9 cellular contexts compared by ENCODE assay signal in the genomic region with DNA sequence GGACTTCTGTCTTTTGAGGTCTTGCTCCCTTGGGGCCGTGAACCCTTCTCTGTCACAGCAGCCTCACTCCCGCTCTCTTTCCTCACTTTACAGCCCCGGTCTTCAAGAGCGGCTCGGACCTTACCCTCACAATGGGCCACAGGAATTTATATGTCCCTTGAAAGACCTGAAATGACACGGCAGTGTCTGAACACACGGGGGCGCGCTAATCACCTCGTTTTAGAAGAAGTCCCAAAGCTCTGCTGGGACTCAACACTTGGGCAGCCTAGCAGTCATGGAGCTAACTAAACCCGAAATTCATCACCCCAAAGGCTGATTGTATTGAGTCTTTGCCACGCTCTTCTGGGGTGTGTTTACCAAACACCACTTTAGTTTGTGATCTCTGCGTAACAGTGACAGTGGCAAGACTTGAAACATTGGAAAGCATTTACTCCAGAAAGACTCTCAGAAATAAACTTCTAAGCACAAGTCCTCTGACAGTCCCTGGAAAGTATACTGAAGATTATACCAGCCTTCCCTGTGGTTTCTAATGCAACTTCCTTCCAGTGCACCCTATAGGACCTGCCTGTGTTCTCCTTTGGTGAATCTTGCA. TPM values are rescaled to one million over a fixed set of nuclear protein-coding genes. Genes with fewer than 3 reads are reported as not detected.
DNase-seq lines count a peak whose midpoint lies in the region; ATAC-seq and TF ChIP-seq lines count a peak whose summit lies in the region.
"Had no signal": no experiment of that assay in that cellular context is flagged by ENCODE, and none has a peak within 500 bp of the region (broad histone marks: within the 10 kb centered on the region; RNA-seq: fewer than 3 reads in every experiment).

No MANE protein-coding gene starts in this region.

- DNase-seq in Calu3 (peak; percentile 81), H4 (ENCODE audit: low spot score) (peak; percentile 60), NCI-H748 (lab: John Stamatoyannopoulos, UW; ENCODE audit: unreplicated experiment) (peak; percentile 52), Right ventricle myocardium superior (peak; percentile 77), progenitor cell of endocrine pancreas (ENCODE audit: low spot score, unreplicated experiment) (peak; percentile 58)
- peak; percentile 19 for DNase-seq in activated T-helper 1 cell treated with anti-CD3 and anti-CD28 coated beads, Interleukin-12 subunit alpha, Interleukin-12 subunit beta, Interleukin-2, Interleukin-4 antibody, amounts not matched to agents 30 ng/mL and 10 ng/mL and 1 ng/mL, durations not matched to agents 14 hours and 24 hours and 36 hours (ENCODE audit: low spot score)

- no TSS peak for BruUV-seq in Calu3 (replicated peaks; lab: Mats Ljungman, UMichigan)

- ATAC-seq in Right ventricle myocardium superior (ENCODE audit: poor library complexity) (peak; percentile 53), HG03439 (IDR thresholded peaks at IDR 0.05; ENCODE audit: unreplicated experiment) (no peak), GM21447 (IDR thresholded peaks at IDR 0.05; ENCODE audit: unreplicated experiment) (no peak)

- peaks cover 8% of the 10 kb centered on the region for H3K4me1 Mint-ChIP-seq in Calu3 (ENCODE audit: low read depth, unreplicated experiment)
- H3K4me1 Mint-ChIP-seq in activated T-helper 1 cell treated with anti-CD3 and anti-CD28 coated beads, Interleukin-12 subunit alpha, Interleukin-12 subunit beta, Interleukin-2, Interleukin-4 antibody, amounts not matched to agents 30 ng/mL and 10 ng/mL and 1 ng/mL, durations not matched to agents 14 hours and 24 hours and 36 hours (ENCODE audit: low read depth), result peaks cover 5% of the 10 kb centered on the region
- H3K4me1 Mint-ChIP-seq in progenitor cell of endocrine pancreas (ENCODE audit: low read depth), result peaks cover 28% of the 10 kb centered on the region

- H3K9me3 Mint-ChIP-seq in Calu3 (ENCODE audit: low read depth, unreplicated experiment) (no peaks in the 10 kb centered on the region), progenitor cell of endocrine pancreas (ENCODE audit: low read depth) (peaks cover 7% of the 10 kb centered on the region)
- peaks cover 6% of the 10 kb centered on the region for H3K9me3 Mint-ChIP-seq in activated T-helper 1 cell treated with anti-CD3 and anti-CD28 coated beads, Interleukin-12 subunit alpha, Interleukin-12 subunit beta, Interleukin-2, Interleukin-4 antibody, amounts not matched to agents 30 ng/mL and 10 ng/mL and 1 ng/mL, durations not matched to agents 14 hours and 24 hours and 36 hours

- CTCF ChIA-PET in Calu3 (lab: Charles Lee), result interaction anchor here (0.7 to 1.0 kb wide), 4 partner anchors 10 to 125 kb away, joined by 3 to 13 read pairs (median 4); no protein-coding TSS in a partner anchor

- H3K36me3 Mint-ChIP-seq in Calu3 (ENCODE audit: insufficient read depth, unreplicated experiment) (no peaks in the 10 kb centered on the region), progenitor cell of endocrine pancreas (ENCODE audit: insufficient read depth) (no peaks in the 10 kb centered on the region)
- H3K36me3 Mint-ChIP-seq in activated T-helper 1 cell treated with anti-CD3 and anti-CD28 coated beads, Interleukin-12 subunit alpha, Interleukin-12 subunit beta, Interleukin-2, Interleukin-4 antibody, amounts not matched to agents 30 ng/mL and 10 ng/mL and 1 ng/mL, durations not matched to agents 14 hours and 24 hours and 36 hours (ENCODE audit: low read depth), result no peaks in the 10 kb centered on the region

- peak; percentile 56 for TF ChIP-seq CTCF in Calu3 (IDR thresholded peaks at IDR 0.05; ENCODE audit: unreplicated experiment)
- TF ChIP-seq CTCF in progenitor cell of endocrine pancreas (IDR thresholded peaks at IDR 0.05; ENCODE audit: unreplicated experiment), result peak; percentile 79

- intact Hi-C loops in Calu3 (cut with micrococcal nuclease; ENCODE audit: unreplicated experiment), result no loop called here
- intact Hi-C loops in activated T-helper 1 cell treated with anti-CD3 and anti-CD28 coated beads, Interleukin-12 subunit alpha, Interleukin-12 subunit beta, Interleukin-2, Interleukin-4 antibody, amounts not matched to agents 30 ng/mL and 10 ng/mL and 1 ng/mL, durations not matched to agents 14 hours and 24 hours and 36 hours (cut with micrococcal nuclease), result loop anchor here (1.0 kb wide), 1 partner anchor 63 kb away; no protein-coding TSS in a partner anchor
- intact Hi-C loops in Right ventricle myocardium superior (cut with DNase I), result no loop called here

- H3K4me3 Mint-ChIP-seq in Calu3 (ENCODE audit: low read depth, unreplicated experiment) (peak overlapping the region; percentile 32), progenitor cell of endocrine pancreas (ENCODE audit: low read depth) (no peak overlapping the region)
- H3K4me3 Mint-ChIP-seq in activated T-helper 1 cell treated with anti-CD3 and anti-CD28 coated beads, Interleukin-12 subunit alpha, Interleukin-12 subunit beta, Interleukin-2, Interleukin-4 antibody, amounts not matched to agents 30 ng/mL and 10 ng/mL and 1 ng/mL, durations not matched to agents 14 hours and 24 hours and 36 hours, result no peak overlapping the region

- no peaks in the 10 kb centered on the region for H3K27me3 Mint-ChIP-seq in Calu3 (ENCODE audit: unreplicated experiment)
- H3K27me3 Mint-ChIP-seq in activated T-helper 1 cell treated with anti-CD3 and anti-CD28 coated beads, Interleukin-12 subunit alpha, Interleukin-12 subunit beta, Interleukin-2, Interleukin-4 antibody, amounts not matched to agents 30 ng/mL and 10 ng/mL and 1 ng/mL, durations not matched to agents 14 hours and 24 hours and 36 hours (ENCODE audit: insufficient read depth), result peaks cover 18% of the 10 kb centered on the region
- H3K27me3 Mint-ChIP-seq in progenitor cell of endocrine pancreas, result peaks cover 3% of the 10 kb centered on the region

- no peak overlapping the region for H3K27ac Mint-ChIP-seq in Calu3 (ENCODE audit: unreplicated experiment)
- H3K27ac Mint-ChIP-seq in activated T-helper 1 cell treated with anti-CD3 and anti-CD28 coated beads, Interleukin-12 subunit alpha, Interleukin-12 subunit beta, Interleukin-2, Interleukin-4 antibody, amounts not matched to agents 30 ng/mL and 10 ng/mL and 1 ng/mL, durations not matched to agents 14 hours and 24 hours and 36 hours, result no peak overlapping the region
- no peak overlapping the region for H3K27ac Mint-ChIP-seq in progenitor cell of endocrine pancreas

RNA-seq across cellular contexts. Expression of a gene that starts 29.0 kb away (rescaled TPM):
- total RNA-seq in Calu3 (2022) (not detected in 2 replicates), Right ventricle myocardium superior (not detected), progenitor cell of endocrine pancreas (0.47 and 0.89 TPM in 2 replicates)
- not detected in 2 replicates for total RNA-seq in H4 (2014; rRNA removed; shearing (Covaris generic))
- not detected in 2 replicates for total RNA-seq in activated T-helper 1 cell treated with anti-CD3 and anti-CD28 coated beads, Interleukin-12 subunit alpha, Interleukin-12 subunit beta, Interleukin-2, Interleukin-4 antibody, amounts not matched to agents 30 ng/mL and 10 ng/mL and 1 ng/mL, durations not matched to agents 14 hours and 24 hours and 36 hours
- total RNA-seq: T-helper 2 cell treated with Interferon-gamma antibody and Interleukin-4, amounts not matched to agents 100 ng/mL and 5 ng/mL, for 36 hours had no signal

RNA-seq across cellular contexts. Expression of a gene that starts 35.2 kb away (rescaled TPM):
- total RNA-seq in Calu3 (2022) (167 and 235 TPM in 2 replicates), Right ventricle myocardium superior (5.0 TPM), progenitor cell of endocrine pancreas (411 and 431 TPM in 2 replicates)
- 0.99 and 3.2 TPM in 2 replicates for total RNA-seq in H4 (2014; rRNA removed; shearing (Covaris generic))
- 0.12 TPM in 1 of 2 replicates, not detected in the other for total RNA-seq in activated T-helper 1 cell treated with anti-CD3 and anti-CD28 coated beads, Interleukin-12 subunit alpha, Interleukin-12 subunit beta, Interleukin-2, Interleukin-4 antibody, amounts not matched to agents 30 ng/mL and 10 ng/mL and 1 ng/mL, durations not matched to agents 14 hours and 24 hours and 36 hours

RNA-seq across cellular contexts. Expression of a gene that starts 52.4 kb away (rescaled TPM):
- not detected in 2 replicates for total RNA-seq in Calu3 (2022)
- not detected in 2 replicates for total RNA-seq in H4 (2014; rRNA removed; shearing (Covaris generic))
- total RNA-seq in activated T-helper 1 cell treated with anti-CD3 and anti-CD28 coated beads, Interleukin-12 subunit alpha, Interleukin-12 subunit beta, Interleukin-2, Interleukin-4 antibody, amounts not matched to agents 30 ng/mL and 10 ng/mL and 1 ng/mL, durations not matched to agents 14 hours and 24 hours and 36 hours, result not detected in 2 replicates
- total RNA-seq in Right ventricle myocardium superior, result not detected
- total RNA-seq in progenitor cell of endocrine pancreas, result not detected in 2 replicates
- total RNA-seq: T-helper 2 cell treated with Interferon-gamma antibody and Interleukin-4, amounts not matched to agents 100 ng/mL and 5 ng/mL, for 36 hours had no signal

RNA-seq across cellular contexts. Expression of a gene that starts 57.1 kb away (rescaled TPM):
- total RNA-seq in Calu3 (2022) (not detected in 2 replicates), Right ventricle myocardium superior (not detected), progenitor cell of endocrine pancreas (not detected in 2 replicates)
- total RNA-seq in H4 (2014; rRNA removed; shearing (Covaris generic)), result not detected in 2 replicates
- not detected in 2 replicates for total RNA-seq in activated T-helper 1 cell treated with anti-CD3 and anti-CD28 coated beads, Interleukin-12 subunit alpha, Interleukin-12 subunit beta, Interleukin-2, Interleukin-4 antibody, amounts not matched to agents 30 ng/mL and 10 ng/mL and 1 ng/mL, durations not matched to agents 14 hours and 24 hours and 36 hours
- total RNA-seq: T-helper 2 cell treated with Interferon-gamma antibody and Interleukin-4, amounts not matched to agents 100 ng/mL and 5 ng/mL, for 36 hours had no signal

Comparison
In these comparisons a context has a peak if more than half of its experiments do, and no peak if none do; other contexts are left out.
1. DNase-seq: peak in every context shown above with its lines; median percentile 81 in Calu3; 77 in Right ventricle myocardium superior; 60 in H4; 58 in progenitor cell of endocrine pancreas; 52 in NCI-H748; 19 in activated T-helper 1 cell treated with anti-CD3 and anti-CD28 coated beads, Interleukin-12 subunit alpha, Interleukin-12 subunit beta, Interleukin-2, Interleukin-4 antibody, amounts not matched to agents 30 ng/mL and 10 ng/mL and 1 ng/mL, durations not matched to agents 14 hours and 24 hours and 36 hours.
2. RNA of a gene that starts 35.2 kb away (total RNA-seq): 411 to 431 TPM in progenitor cell of endocrine pancreas and 167 to 235 TPM in Calu3; 5.0 TPM in Right ventricle myocardium superior (single experiment), 0.99 to 3.2 TPM in H4 and 0.12 TPM in activated T-helper 1 cell treated with anti-CD3 and anti-CD28 coated beads, Interleukin-12 subunit alpha, Interleukin-12 subunit beta, Interleukin-2, Interleukin-4 antibody, amounts not matched to agents 30 ng/mL and 10 ng/mL and 1 ng/mL, durations not matched to agents 14 hours and 24 hours and 36 hours; every median in the first group is over 10 times any median in the second.